Comparison of ENCODE assay signal across 8 cellular contexts in the genomic region with DNA sequence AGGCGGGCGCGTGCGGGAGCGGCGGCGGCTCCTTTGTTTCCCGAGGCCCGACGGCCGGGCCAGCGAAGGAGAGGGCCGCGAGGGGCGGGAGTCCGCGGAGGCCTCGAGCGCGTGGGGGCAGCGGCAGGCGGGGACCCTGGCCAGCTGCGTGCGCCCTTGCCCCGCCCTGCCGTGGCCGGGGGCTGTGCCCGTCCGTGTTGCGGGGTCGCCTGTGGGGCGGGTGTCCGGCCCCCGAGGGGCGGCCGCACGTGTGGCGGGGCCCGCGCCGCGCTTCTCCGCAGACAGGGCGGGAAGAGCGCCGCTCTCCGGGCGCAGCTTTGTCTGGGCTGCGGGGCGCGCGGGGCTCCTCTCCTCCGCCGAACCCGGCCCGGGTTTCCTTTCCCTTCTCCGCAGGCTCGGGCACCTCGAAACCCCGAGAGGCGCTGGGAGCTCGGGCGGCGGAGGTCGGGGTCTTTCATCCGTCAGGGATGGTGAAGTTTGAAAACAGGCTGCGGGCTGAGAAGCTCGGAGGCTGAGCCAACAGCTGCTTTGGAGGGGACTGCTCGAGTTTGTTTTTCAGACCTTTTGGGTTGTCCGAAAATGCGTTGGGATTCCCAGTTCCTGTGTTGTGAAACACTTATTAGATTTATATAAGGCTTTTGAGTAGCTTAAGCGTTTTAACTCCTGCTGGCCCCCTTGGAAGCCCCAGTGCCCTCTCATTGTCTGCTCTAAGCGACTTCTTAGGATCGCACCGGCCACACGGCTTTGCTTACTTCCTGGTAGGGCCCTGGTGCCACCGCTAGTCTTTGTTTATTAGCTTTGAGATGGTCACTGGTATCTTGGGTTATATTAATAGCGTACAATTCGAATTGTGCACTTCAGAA.
DNase-seq lines count a peak whose midpoint lies in the region; ATAC-seq and TF ChIP-seq lines count a peak whose summit lies in the region.

No MANE protein-coding gene starts in this region.

- H3K9ac ChIP-seq in OCI-LY1 (ENCODE audit: low read length): peak overlapping the region; percentile 90

- H3K4me3 Mint-ChIP-seq in activated naive CD4-positive, alpha-beta T cell treated with anti-CD3 and anti-CD28 coated beads, Interleukin-2, amount 50 U/mL, for 24 hours: peak overlapping the region; percentile 97

- H3K4me2 ChIP-seq in OCI-LY1 (ENCODE audit: low read length): peak overlapping the region; percentile 95

- peak; percentile 7 for ATAC-seq in HG03520 (IDR thresholded peaks at IDR 0.05; ENCODE audit: unreplicated experiment)

- H3K4me1 ChIP-seq in OCI-LY1 (ENCODE audit: insufficient read depth, low read length, severe bottlenecking): peaks cover 84% of the 10 kb centered on the region
- peaks cover 40% of the 10 kb centered on the region for H3K4me1 ChIP-seq in neuron (ENCODE audit: insufficient read depth, low read length)

- TF ChIP-seq POLR2A in GM18526 (IDR thresholded peaks at IDR 0.05; ENCODE audit: extremely low read depth, insufficient read length): peak; percentile 29

- no peaks in the 10 kb centered on the region for H3K9me2 ChIP-seq in OCI-LY1 (ENCODE audit: low read depth, low read length)

- H3K4me1 Mint-ChIP-seq in activated naive CD4-positive, alpha-beta T cell treated with anti-CD3 and anti-CD28 coated beads, Interleukin-2, amount 50 U/mL, for 24 hours: peaks cover 76% of the 10 kb centered on the region

- H3K27me3 ChIP-seq in OCI-LY1 (ENCODE audit: insufficient read depth, low read length): no peaks in the 10 kb centered on the region
- no peaks in the 10 kb centered on the region for H3K27me3 ChIP-seq in neuron (ENCODE audit: insufficient read depth, low read length)

- peak; percentile 76 to 79 for DNase-seq in AML-193 (lab: John Stamatoyannopoulos, UW)
- DNase-seq in globus pallidus (ENCODE audit: low spot score): peak; percentile 64
- no peak for DNase-seq in GF-D8 (lab: John Stamatoyannopoulos, UW)

- no peaks in the 10 kb centered on the region for H3K9me3 Mint-ChIP-seq in activated naive CD4-positive, alpha-beta T cell treated with anti-CD3 and anti-CD28 coated beads, Interleukin-2, amount 50 U/mL, for 24 hours

- no peaks in the 10 kb centered on the region for H3K27me3 Mint-ChIP-seq in activated naive CD4-positive, alpha-beta T cell treated with anti-CD3 and anti-CD28 coated beads, Interleukin-2, amount 50 U/mL, for 24 hours

- H2AFZ ChIP-seq in OCI-LY1 (ENCODE audit: low read length): no peak overlapping the region
- peak overlapping the region; percentile 94 for H2AFZ ChIP-seq in neuron (ENCODE audit: low read depth, low read length)

- H3K27ac ChIP-seq in OCI-LY1 (ENCODE audit: low read depth, low read length, poor library complexity, severe bottlenecking): peak overlapping the region; percentile 83

- no peaks in the 10 kb centered on the region for H4K20me1 ChIP-seq in OCI-LY1 (ENCODE audit: insufficient read depth, low read length)

- TF ChIP-seq CTCF in OCI-LY1 (IDR thresholded peaks at IDR 0.05; ENCODE audit: low read length): peak; percentile 22

- H3K4me3 ChIP-seq in OCI-LY1 (ENCODE audit: low read depth, low read length, poor library complexity, severe bottlenecking): peak overlapping the region; percentile 89
- H3K4me3 ChIP-seq in neuron (ENCODE audit: low read length): peak overlapping the region; percentile 99

- peak overlapping the region; percentile 98 for H3K27ac Mint-ChIP-seq in activated naive CD4-positive, alpha-beta T cell treated with anti-CD3 and anti-CD28 coated beads, Interleukin-2, amount 50 U/mL, for 24 hours

- no peaks in the 10 kb centered on the region for H3F3A ChIP-seq in OCI-LY1 (ENCODE audit: insufficient read depth, low read length)

- H3K36me3 Mint-ChIP-seq in activated naive CD4-positive, alpha-beta T cell treated with anti-CD3 and anti-CD28 coated beads, Interleukin-2, amount 50 U/mL, for 24 hours: no peaks in the 10 kb centered on the region

- H3K79me2 ChIP-seq in OCI-LY1 (ENCODE audit: insufficient read depth, low read length): peaks cover 51% of the 10 kb centered on the region

- H3K36me3 ChIP-seq in OCI-LY1 (ENCODE audit: insufficient read depth, low read length) (no peaks in the 10 kb centered on the region), neuron (ENCODE audit: insufficient read depth, low read length) (no peaks in the 10 kb centered on the region)

- H3K9me3 ChIP-seq in OCI-LY1 (ENCODE audit: low read length): no peaks in the 10 kb centered on the region
- no peaks in the 10 kb centered on the region for H3K9me3 ChIP-seq in neuron (ENCODE audit: low read length)
